ENCODE assay signal across 8 cellular contexts in genomic region chr3:28317438-28318022, GRCh38. TPM values are rescaled to one million over a fixed set of nuclear protein-coding genes. Genes with fewer than 3 reads are reported as not detected.
DNase-seq lines count a peak whose midpoint lies in the region; ATAC-seq and TF ChIP-seq lines count a peak whose summit lies in the region.

No MANE protein-coding gene starts in this region.

- H3K27me3 Mint-ChIP-seq in T-cell = no peaks in the 10 kb centered on the region

- peaks cover 16% of the 10 kb centered on the region for H3K36me3 Mint-ChIP-seq in T-cell

- H3K4me3 ChIP-seq in GM23248 (no peak overlapping the region), KMS-11 (IDR thresholded peaks at IDR 0.05; ENCODE audit: insufficient read depth, low read depth, low read length) (no peak overlapping the region), epithelial cell of esophagus (ENCODE audit: low read length) (no peak overlapping the region), neuronal stem cell (ENCODE audit: low read length in 2 of 2) (no peak overlapping the region)

- H3F3A ChIP-seq in GM23248 (ENCODE audit: insufficient read depth) = peaks cover 6% of the 10 kb centered on the region; the same call in 1 of the 2 replicates

- H2BK120ac ChIP-seq in neuronal stem cell (ENCODE audit: low read depth, low read length) = no peak overlapping the region

- H3K4me2 ChIP-seq in GM23248 (ENCODE audit: unreplicated experiment) (no peak overlapping the region), KMS-11 (no peak overlapping the region), neuronal stem cell (ENCODE audit: insufficient read depth, low read length, poor library complexity, severe bottlenecking) (no peak overlapping the region)

- H3K27ac Mint-ChIP-seq in T-cell = no peak overlapping the region

- TF ChIP-seq CTCF in KMS-11 (conservative IDR thresholded peaks at IDR 0.05; ENCODE audit: low read depth, low read length) (peak; percentile 44), epithelial cell of esophagus (IDR thresholded peaks at IDR 0.05; ENCODE audit: insufficient read depth, low read depth, low read length, missing control alignments) (peak; percentile 75), omental fat pad (IDR thresholded peaks at IDR 0.05) (no peak)

- H3K18ac ChIP-seq in neuronal stem cell (ENCODE audit: low read length) = no peak overlapping the region

- H4K91ac ChIP-seq in neuronal stem cell (ENCODE audit: low read depth, low read length, poor library complexity) = no peak overlapping the region

- H2AK5ac ChIP-seq in neuronal stem cell (ENCODE audit: low read depth, low read length) = no peak overlapping the region

- peaks cover 0 to 22% (median 14%) of the 10 kb centered on the region in 3 donors for H3K4me1 Mint-ChIP-seq in T-cell

- no peak overlapping the region for H2BK15ac ChIP-seq in neuronal stem cell (ENCODE audit: low read length)

- no peak overlapping the region for H3K23ac ChIP-seq in neuronal stem cell (ENCODE audit: low read depth, low read length, poor library complexity)

- H3K9me3 Mint-ChIP-seq in T-cell = no peaks in the 10 kb centered on the region

- H2AFZ ChIP-seq in GM23248 (no peak overlapping the region), KMS-11 (ENCODE audit: low read depth) (no peak overlapping the region), neuronal stem cell (ENCODE audit: low read length) (no peak overlapping the region)

- in situ Hi-C loops in GM23248 (cut with MboI) = loop anchor here (25.0 kb wide), 1 partner anchor 1005 kb away; no protein-coding TSS in a partner anchor

- POLR2A ChIA-PET in T-cell (lab: Charles Lee) = interaction anchor here in 1 of 2 donors (0.9 kb wide), 1 partner anchor 11 kb away, joined by 3 read pairs; no protein-coding TSS in a partner anchor

- no peak overlapping the region for H4K8ac ChIP-seq in neuronal stem cell (ENCODE audit: low read depth, low read length)

- no peaks in the 10 kb centered on the region for H3K9me2 ChIP-seq in GM23248 (ENCODE audit: insufficient read depth)

- no peak overlapping the region for H3K4ac ChIP-seq in neuronal stem cell (ENCODE audit: low read length)

- ATAC-seq in T-cell (replicated peaks in 1 of 4) (peak; percentile 76 to 94 (median 88)), omental fat pad (ENCODE audit: low FRiP score) (no peak)

- H3K27me3 ChIP-seq in GM23248 (replicated peaks; ENCODE audit: insufficient read depth) = no peaks in the 10 kb centered on the region
- H3K27me3 ChIP-seq in KMS-11 (ENCODE audit: insufficient read depth, low read depth) = no peaks in the 10 kb centered on the region
- no peaks in the 10 kb centered on the region for H3K27me3 ChIP-seq in neuronal stem cell (ENCODE audit: control insufficient read depth in 3 of 3, insufficient read depth in 3 of 3, low read depth in 1 of 3, low read length in 3 of 3)

- no peak overlapping the region for H3K27ac ChIP-seq in GM23248
- H3K27ac ChIP-seq in KMS-11 = no peak overlapping the region
- no peak overlapping the region for H3K27ac ChIP-seq in neuronal stem cell (replicated peaks; ENCODE audit: low read length)

- H3K79me2 ChIP-seq in GM23248 (ENCODE audit: insufficient read depth) (no peaks in the 10 kb centered on the region), KMS-11 (ENCODE audit: insufficient read depth, low read depth) (no peaks in the 10 kb centered on the region)

- no peak overlapping the region for H2BK12ac ChIP-seq in neuronal stem cell (ENCODE audit: low read length)

- peaks cover 6% of the 10 kb centered on the region for H3K4me1 ChIP-seq in GM23248 (ENCODE audit: insufficient read depth)
- H3K4me1 ChIP-seq in KMS-11 (ENCODE audit: low read depth, poor library complexity, severe bottlenecking) = no peaks in the 10 kb centered on the region
- H3K4me1 ChIP-seq in neuronal stem cell (ENCODE audit: control insufficient read depth in 2 of 2, insufficient read depth in 1 of 2, low read depth in 1 of 2, low read length in 2 of 2) = no peaks in the 10 kb centered on the region

- no peaks in the 10 kb centered on the region for H4K20me1 ChIP-seq in GM23248 (ENCODE audit: insufficient read depth)
- no peaks in the 10 kb centered on the region for H4K20me1 ChIP-seq in KMS-11 (ENCODE audit: insufficient read depth)

- 4 to 12% methylated on average over 2 of the region's 2 CpGs for WGBS in GM23248 (ENCODE audit: low coverage in 1 of 2, low lambda C conversion rate in 2 of 2, missing lambda C conversion rate in 2 of 2), 2 experiments
- WGBS in neuronal stem cell (ENCODE audit: extremely low coverage in 2 of 2, insufficient read length in 2 of 2, insufficient replicate concordance in 1 of 2), 2 donors = no CpG with 5 or more reads among the region's 2 CpGs

- no peaks in the 10 kb centered on the region for H3K79me1 ChIP-seq in neuronal stem cell (ENCODE audit: low read depth, low read length)

- H3K36me3 ChIP-seq in GM23248 (ENCODE audit: low read depth) (peaks cover 4% of the 10 kb centered on the region; the same call in 1 of the 2 replicates), KMS-11 (ENCODE audit: insufficient read depth) (no peaks in the 10 kb centered on the region), neuronal stem cell (replicated peaks in 1 of 2; ENCODE audit: control insufficient read depth in 2 of 2, insufficient read depth in 2 of 2, low read length in 2 of 2) (peaks cover 0 to 41% of the 10 kb centered on the region in 2 donors)

- DNase-seq in A172 (ENCODE audit: low spot score) = peak; percentile 36
- peak; percentile 54 for DNase-seq in EL
- peak; percentile 70 for DNase-seq in GM23248
- peak in 24 of 34 experiments; percentile 1 to 51 (median 16) for DNase-seq in T-cell
- peak; percentile 64 for DNase-seq in epithelial cell of esophagus (ENCODE audit: low read depth)
- DNase-seq in neuronal stem cell (ENCODE audit: low spot score) = peak; percentile 9
- no peak for DNase-seq in omental fat pad (ENCODE audit: low spot score)

- H3K4me3 Mint-ChIP-seq in T-cell = no peak overlapping the region

- no peak overlapping the region for H3K9ac ChIP-seq in GM23248
- no peak overlapping the region for H3K9ac ChIP-seq in KMS-11
- no peak overlapping the region for H3K9ac ChIP-seq in neuronal stem cell (ENCODE audit: low read depth, low read length, poor library complexity)

- no peaks in the 10 kb centered on the region for H3K9me3 ChIP-seq in GM23248 (ENCODE audit: low read depth)
- H3K9me3 ChIP-seq in neuronal stem cell (replicated peaks in 1 of 2; ENCODE audit: control insufficient read depth in 2 of 2, insufficient read depth in 1 of 2, low read depth in 1 of 2, low read length in 2 of 2) = no peaks in the 10 kb centered on the region

- no peak overlapping the region for H3K14ac ChIP-seq in neuronal stem cell (ENCODE audit: low read length)

- CTCF ChIA-PET in T-cell (lab: Charles Lee) = interaction anchor here (0.6 to 2.6 kb wide), 16 partner anchors 9 to 635 kb away, joined by 3 to 72 read pairs (median 4); partner anchors contain the start of genes AZI2 (in 1 of the 2) and ZCWPW2 (in 1 of the 2)

- H2BK5ac ChIP-seq in neuronal stem cell (ENCODE audit: low read length) = no peak overlapping the region

RNA-seq across cellular contexts. Expression of gene ZCWPW2, which starts 31.0 kb away (rescaled TPM):
- total RNA-seq in A172 (2014; rRNA removed; shearing (Covaris generic)) = not detected in 2 replicates
- 3.5 and 4.2 TPM in 2 replicates for total RNA-seq in GM23248 (2014; rRNA removed; shearing (Covaris generic))
- polyA plus RNA-seq in GM23248 (2016; fragmentation: Nextera tagmentation; extraction: Ambion mirVana) = 2.1 TPM in 2 replicates
- total RNA-seq in T-cell (under 1 TPM in 4 of 5 donors, not detected in 1; 0.23 to 0.79 (median 0.50) TPM), omental fat pad (under 1 TPM in 2 of 4 donors, not detected in 2; 0.25 to 0.74 TPM)
- polyA plus RNA-seq in neuronal stem cell (2013, experiment 1 of 2) = 1.0 TPM
- 0.93 TPM for polyA plus RNA-seq in neuronal stem cell (2013, experiment 2 of 2)

RNA-seq across cellular contexts. Expression of gene AZI2, which starts 31.1 kb away (rescaled TPM):
- total RNA-seq in A172 (2014; rRNA removed; shearing (Covaris generic)) = 51.7 and 61.2 TPM in 2 replicates
- total RNA-seq in GM23248 (2014; rRNA removed; shearing (Covaris generic)) = 33.5 and 42.9 TPM in 2 replicates
- polyA plus RNA-seq in GM23248 (2016; fragmentation: Nextera tagmentation; extraction: Ambion mirVana) = 88.4 and 95.4 TPM in 2 replicates
- total RNA-seq in T-cell (10 to 100 TPM; 29.5 to 38.6 (median 30.6) TPM), omental fat pad (100 to 1,000 TPM in 2 of 4 donors, 10 to 100 TPM in 2; 82.0 to 153 (median 114) TPM)
- 45.1 TPM for polyA plus RNA-seq in neuronal stem cell (2013, experiment 1 of 2)
- 42.1 TPM for polyA plus RNA-seq in neuronal stem cell (2013, experiment 2 of 2)

Comparison
In these comparisons a context has a peak if more than half of its experiments do, and no peak if none do; other contexts are left out.
1. CTCF ChIP-seq: peak in KMS-11 (single experiment) and epithelial cell of esophagus (single experiment); none in omental fat pad (0 of 3).